ENCODE assay signal across 19 cellular contexts in genomic region chr2:160315337-160315736, GRCh38.
DNase-seq lines count a peak whose midpoint lies in the region; ATAC-seq and TF ChIP-seq lines count a peak whose summit lies in the region.
"Had no signal": no experiment of that assay in that cellular context is flagged by ENCODE, and none has a peak within 500 bp of the region (broad histone marks: within the 10 kb centered on the region; RNA-seq: fewer than 3 reads in every experiment).

No MANE protein-coding gene starts in this region.

- H3K4ac ChIP-seq in IMR-90 (ENCODE audit: low read depth, low read length): no peak overlapping the region

- peaks cover 37% of the 10 kb centered on the region for H3K4me1 Mint-ChIP-seq in nephron

- H4K8ac ChIP-seq in IMR-90 (ENCODE audit: low read depth in 2 of 2, low read length in 2 of 2): no peak overlapping the region

- H3K56ac ChIP-seq in IMR-90 (ENCODE audit: extremely low read depth, insufficient read depth, low read length): no peak overlapping the region

- peaks cover 6% of the 10 kb centered on the region for H3K9me1 ChIP-seq in IMR-90 (ENCODE audit: insufficient read depth, low read length)

- H4K91ac ChIP-seq in IMR-90 (ENCODE audit: insufficient read depth, low read depth, low read length): no peak overlapping the region

- intact Hi-C loops in IMR-90 (cut with micrococcal nuclease): no loop called here

- H4K5ac ChIP-seq in IMR-90 (ENCODE audit: low read depth, low read length): no peak overlapping the region

- TF ChIP-seq POLR2A in IMR-90 (IDR thresholded peaks at IDR 0.05; ENCODE audit: low read depth, low read length): no peak

- no peaks in the 10 kb centered on the region for H3K27me3 Mint-ChIP-seq in nephron (ENCODE audit: low read depth)
- H3K27me3 Mint-ChIP-seq: activated naive CD8-positive, alpha-beta T cell treated with anti-CD3 and anti-CD28 coated beads, Interleukin-2, amount 50 U/mL, for 24 hours had no signal

- H3K36me3 Mint-ChIP-seq in nephron (ENCODE audit: low read depth): peaks cover 52% of the 10 kb centered on the region

- H2BK5ac ChIP-seq in IMR-90 (ENCODE audit: low read depth, low read length, poor library complexity, severe bottlenecking): peak overlapping the region; percentile 78

- H3K23ac ChIP-seq in IMR-90 (ENCODE audit: low read depth, low read length): no peak overlapping the region; the same call in 1 of the 2 replicates

- H2AK9ac ChIP-seq in IMR-90 (replicated peaks; ENCODE audit: low read depth, low read length, poor library complexity): no peak overlapping the region

- no peak overlapping the region for H3K4me3 Mint-ChIP-seq in nephron
- H3K4me3 Mint-ChIP-seq: activated naive CD8-positive, alpha-beta T cell treated with anti-CD3 and anti-CD28 coated beads, Interleukin-2, amount 50 U/mL, for 24 hours; activated T-cell treated with anti-CD3 and anti-CD28 coated beads, Interleukin-2, amount 50 U/mL, for 72 hours; CD14-positive monocyte had no signal

- no peaks in the 10 kb centered on the region for H3K9me3 Mint-ChIP-seq in nephron
- H3K9me3 Mint-ChIP-seq: activated naive CD8-positive, alpha-beta T cell treated with anti-CD3 and anti-CD28 coated beads, Interleukin-2, amount 50 U/mL, for 24 hours; activated T-cell treated with anti-CD3 and anti-CD28 coated beads, Interleukin-2, amount 50 U/mL, for 72 hours; CD14-positive monocyte had no signal

- CTCF ChIA-PET in IMR-90 (lab: Yijun Ruan, JAX): interaction anchor here (0.5 to 1.2 kb wide), 3 partner anchors 8 to 374 kb away, joined by 3 to 4 read pairs (median 3); no protein-coding TSS in a partner anchor

- no peak overlapping the region for H3K27ac ChIP-seq in IMR-90 (ENCODE audit: insufficient read depth, low read length)
- H3K27ac ChIP-seq: colonic mucosa, SK-N-MC had no signal

- TF ChIP-seq CTCF in IMR-90 (conservative IDR thresholded peaks at IDR 0.05; ENCODE audit: low read depth, low read length): no peak
- no peak for TF ChIP-seq CTCF in epithelial cell of esophagus (IDR thresholded peaks at IDR 0.05; ENCODE audit: insufficient read depth, low read depth, low read length, missing control alignments)
- no peak for TF ChIP-seq CTCF in nephron (IDR thresholded peaks at IDR 0.05; ENCODE audit: unreplicated experiment in 3 of 3)

- dilution Hi-C loops in IMR-90 (cut with HindIII; ENCODE audit: low sequenced_read_pairs, unreplicated experiment): no loop called here

- H3K79me1 ChIP-seq in IMR-90 (ENCODE audit: low read depth in 1 of 2, low read length in 2 of 2): peaks cover 31 to 67% of the 10 kb centered on the region in 2 experiments

- H3K4me3 ChIP-seq in IMR-90 (ENCODE audit: insufficient read depth, low read depth, low read length) (no peak overlapping the region), epithelial cell of esophagus (ENCODE audit: low read length) (no peak overlapping the region)
- H3K4me3 ChIP-seq: colonic mucosa, sigmoid colon, SK-N-MC had no signal

- H3K9me3 ChIP-seq in IMR-90 (ENCODE audit: control insufficient read depth, insufficient read depth, low read length): no peaks in the 10 kb centered on the region
- H3K9me3 ChIP-seq: colonic mucosa, sigmoid colon had no signal

- H2AFZ ChIP-seq in IMR-90 (replicated peaks; ENCODE audit: low read length, poor library complexity): no peak overlapping the region

- H3K27me3 ChIP-seq in IMR-90 (ENCODE audit: control insufficient read depth, insufficient read depth, low read length): no peaks in the 10 kb centered on the region
- H3K27me3 ChIP-seq: colonic mucosa, sigmoid colon had no signal

- peaks cover 9% of the 10 kb centered on the region for H3K4me1 ChIP-seq in IMR-90 (ENCODE audit: control insufficient read depth, insufficient read depth, low read length)
- H3K4me1 ChIP-seq: colonic mucosa had no signal

- POLR2A ChIA-PET in IMR-90 (lab: Charles Lee; ENCODE audit: unreplicated experiment): no interaction called here

- H3K18ac ChIP-seq in IMR-90 (ENCODE audit: low read depth, low read length): no peak overlapping the region

- no peak overlapping the region for H2AK5ac ChIP-seq in IMR-90 (ENCODE audit: low read depth, low read length)

- in situ Hi-C loops in IMR-90 (cut with MboI; ENCODE audit: low sequenced_read_pairs): no loop called here

- whole genome bisulfite sequencing in IMR-90 (ENCODE audit: extremely low coverage in 2 of 2, insufficient read length in 1 of 2), 2 experiments: no CpG with 5 or more reads among the region's 2 CpGs

- no peak for TF ChIP-seq RAD21 in IMR-90 (IDR thresholded peaks at IDR 0.05; ENCODE audit: low read length)

- no peak overlapping the region for H2BK120ac ChIP-seq in IMR-90 (ENCODE audit: low read depth, low read length)

- BruUV-seq in IMR-90 (replicated peaks; lab: Mats Ljungman, UMichigan): no TSS peak

- peak; percentile 73 for DNase-seq in EH (ENCODE audit: low read depth)
- peak; percentile 80 for DNase-seq in IMR-90
- peak; percentile 32 for DNase-seq in epithelial cell of esophagus (ENCODE audit: low read depth)
- DNase-seq in inferior parietal cortex (ENCODE audit: extremely low spot score): no peak
- no peak for DNase-seq in left lobe of liver (ENCODE audit: low spot score)
- DNase-seq: activated CD4-positive, alpha-beta T cell treated with anti-CD3 and anti-CD28 coated beads, Interleukin-2, amount 50 U/mL, for 48 hours; activated naive CD8-positive, alpha-beta T cell treated with anti-CD3 and anti-CD28 coated beads, Interleukin-2, amount 50 U/mL, for 24 hours; activated T-cell treated with anti-CD3 and anti-CD28 coated beads, Interleukin-2, amount 50 U/mL, for 72 hours; colonic mucosa; DND-41; NCI-H146; NCI-H446 treated with DMSO at 0.1 percent for 48 hours; nucleus accumbens; sigmoid colon; stimulated activated CD4-positive, alpha-beta T cell treated with anti-CD3 and anti-CD28 coated beads, Interleukin-4, amount 100 ng/mL, for 24 hours had no signal

- no peak overlapping the region for H3K4me2 ChIP-seq in IMR-90 (ENCODE audit: low read depth, low read length)

- H2BK15ac ChIP-seq in IMR-90 (ENCODE audit: low read depth, low read length): no peak overlapping the region

- H3K14ac ChIP-seq in IMR-90 (replicated peaks; ENCODE audit: low read depth, low read length): no peak overlapping the region

- H4K20me1 ChIP-seq in IMR-90 (ENCODE audit: insufficient read depth, low read length): peaks cover 24% of the 10 kb centered on the region

- H3K36me3 ChIP-seq in IMR-90 (ENCODE audit: control insufficient read depth, insufficient read depth, low read length): peaks cover 13% of the 10 kb centered on the region
- H3K36me3 ChIP-seq: colonic mucosa had no signal

- ATAC-seq in IMR-90 (ENCODE audit: low read depth) (peak; percentile 74), left lobe of liver (no peak), HG03045 (IDR thresholded peaks at IDR 0.05; ENCODE audit: unreplicated experiment) (no peak)
- ATAC-seq: activated naive CD8-positive, alpha-beta T cell treated with anti-CD3 and anti-CD28 coated beads, Interleukin-2, amount 50 U/mL, for 24 hours; activated T-cell treated with anti-CD3 and anti-CD28 coated beads, Interleukin-2, amount 50 U/mL, for 72 hours had no signal

- H3K9ac ChIP-seq in IMR-90 (ENCODE audit: low read depth, low read length): no peak overlapping the region

- H2BK20ac ChIP-seq in IMR-90 (ENCODE audit: low read depth, low read length): no peak overlapping the region

- H3K27ac Mint-ChIP-seq in nephron: peak overlapping the region in 2 of 3 experiments; percentile 32 to 39

TF ChIP-seq in IMR-90, 13 proteins besides CTCF, POLR2A, EP300 and RAD21:
- TF ChIP-seq SMC3 (IDR thresholded peaks at IDR 0.05; ENCODE audit: low read depth, low read length) (no peak), MAZ (IDR thresholded peaks at IDR 0.05; ENCODE audit: borderline replicate concordance, low read depth, low read length) (no peak), MAFK (IDR thresholded peaks at IDR 0.05; ENCODE audit: low read depth, low read length) (0 out of 2 replicates have a peak, but pooled peaks have one; percentile 18), CHD1 (IDR thresholded peaks at IDR 0.05; ENCODE audit: low read depth, low read length) (no peak), RCOR1 (IDR thresholded peaks at IDR 0.05; ENCODE audit: insufficient replicate concordance, low read length) (no peak), FOS (IDR thresholded peaks at IDR 0.05; ENCODE audit: low read depth, low read length) (no peak), RFX5 (IDR thresholded peaks at IDR 0.05; ENCODE audit: low read depth, low read length) (no peak), NFE2L2 (IDR thresholded peaks at IDR 0.05; ENCODE audit: low read depth, low read length) (no peak), BHLHE40 (IDR thresholded peaks at IDR 0.05; ENCODE audit: low read depth, low read length) (no peak), ELK1 (IDR thresholded peaks at IDR 0.05; ENCODE audit: borderline replicate concordance, low read depth, low read length) (no peak), CEBPB (IDR thresholded peaks at IDR 0.05; ENCODE audit: low read depth, low read length) (peak; percentile 26; the same call in 1 of the 2 replicates), MXI1 (IDR thresholded peaks at IDR 0.05; ENCODE audit: borderline replicate concordance, low read depth, low read length) (no peak), USF2 (IDR thresholded peaks at IDR 0.05; ENCODE audit: low read depth, low read length) (no peak)

Comparison
In these comparisons a context has a peak if more than half of its experiments do, and no peak if none do; other contexts are left out.
1. DNase-seq: peak in EH (single experiment), IMR-90 (single experiment) and epithelial cell of esophagus (single experiment); none in inferior parietal cortex (single experiment) and left lobe of liver (single experiment).